Comparison of ENCODE assay signal across 8 cellular contexts in the genomic region with DNA sequence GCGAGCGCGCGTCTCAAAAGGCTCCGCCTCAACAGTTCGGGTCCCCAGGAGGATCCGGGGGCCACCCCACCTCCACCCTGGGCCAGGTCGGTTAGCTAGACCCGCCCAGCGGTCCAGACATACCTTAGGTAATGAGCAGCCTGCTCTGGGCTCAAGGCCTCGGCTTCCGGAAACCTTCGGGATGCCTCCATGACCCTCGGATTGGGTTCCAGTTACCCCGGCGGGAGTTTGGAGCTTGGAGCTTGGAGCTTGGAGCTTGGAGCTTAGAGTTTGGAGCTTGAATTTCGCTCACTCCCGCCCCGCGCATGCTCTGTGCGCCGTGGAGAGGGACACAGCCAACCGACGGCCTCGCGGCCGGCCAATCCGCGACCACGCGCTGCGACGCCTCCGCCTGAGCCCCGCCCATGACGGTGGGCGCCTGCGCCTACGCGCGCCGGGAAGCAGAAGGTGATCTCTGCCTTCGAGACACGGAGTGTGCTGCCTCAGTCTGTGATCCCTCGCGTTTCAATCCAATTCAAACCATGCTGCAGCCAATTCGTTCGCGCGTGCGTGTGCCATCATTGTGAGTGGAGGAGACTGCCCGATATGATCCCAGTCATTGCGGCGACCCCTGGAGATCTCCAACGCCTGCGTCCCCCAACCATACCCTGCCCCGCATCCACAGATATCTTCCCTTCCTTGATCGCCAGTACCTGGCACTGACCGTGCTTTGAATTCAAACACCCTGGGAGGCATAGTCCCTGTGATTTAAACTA. TPM values are rescaled to one million over a fixed set of nuclear protein-coding genes. Genes with fewer than 3 reads are reported as not detected.
DNase-seq lines count a peak whose midpoint lies in the region; ATAC-seq lines count a peak whose summit lies in the region.

A gene with protein sequence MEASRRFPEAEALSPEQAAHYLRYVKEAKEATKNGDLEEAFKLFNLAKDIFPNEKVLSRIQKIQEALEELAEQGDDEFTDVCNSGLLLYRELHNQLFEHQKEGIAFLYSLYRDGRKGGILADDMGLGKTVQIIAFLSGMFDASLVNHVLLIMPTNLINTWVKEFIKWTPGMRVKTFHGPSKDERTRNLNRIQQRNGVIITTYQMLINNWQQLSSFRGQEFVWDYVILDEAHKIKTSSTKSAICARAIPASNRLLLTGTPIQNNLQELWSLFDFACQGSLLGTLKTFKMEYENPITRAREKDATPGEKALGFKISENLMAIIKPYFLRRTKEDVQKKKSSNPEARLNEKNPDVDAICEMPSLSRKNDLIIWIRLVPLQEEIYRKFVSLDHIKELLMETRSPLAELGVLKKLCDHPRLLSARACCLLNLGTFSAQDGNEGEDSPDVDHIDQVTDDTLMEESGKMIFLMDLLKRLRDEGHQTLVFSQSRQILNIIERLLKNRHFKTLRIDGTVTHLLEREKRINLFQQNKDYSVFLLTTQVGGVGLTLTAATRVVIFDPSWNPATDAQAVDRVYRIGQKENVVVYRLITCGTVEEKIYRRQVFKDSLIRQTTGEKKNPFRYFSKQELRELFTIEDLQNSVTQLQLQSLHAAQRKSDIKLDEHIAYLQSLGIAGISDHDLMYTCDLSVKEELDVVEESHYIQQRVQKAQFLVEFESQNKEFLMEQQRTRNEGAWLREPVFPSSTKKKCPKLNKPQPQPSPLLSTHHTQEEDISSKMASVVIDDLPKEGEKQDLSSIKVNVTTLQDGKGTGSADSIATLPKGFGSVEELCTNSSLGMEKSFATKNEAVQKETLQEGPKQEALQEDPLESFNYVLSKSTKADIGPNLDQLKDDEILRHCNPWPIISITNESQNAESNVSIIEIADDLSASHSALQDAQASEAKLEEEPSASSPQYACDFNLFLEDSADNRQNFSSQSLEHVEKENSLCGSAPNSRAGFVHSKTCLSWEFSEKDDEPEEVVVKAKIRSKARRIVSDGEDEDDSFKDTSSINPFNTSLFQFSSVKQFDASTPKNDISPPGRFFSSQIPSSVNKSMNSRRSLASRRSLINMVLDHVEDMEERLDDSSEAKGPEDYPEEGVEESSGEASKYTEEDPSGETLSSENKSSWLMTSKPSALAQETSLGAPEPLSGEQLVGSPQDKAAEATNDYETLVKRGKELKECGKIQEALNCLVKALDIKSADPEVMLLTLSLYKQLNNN (minus strand): TSS at position 307 of the 755 bp plus-strand sequence. CDS start 116 bp downstream, at position 191.

- no peaks in the 10 kb centered on the region for H3K27me3 Mint-ChIP-seq in IgD-negative memory B cell
- no peaks in the 10 kb centered on the region for H3K27me3 Mint-ChIP-seq in naive thymus-derived CD8-positive, alpha-beta T cell
- no peaks in the 10 kb centered on the region for H3K27me3 Mint-ChIP-seq in stimulated activated memory B cell treated with anti-CD40 and anti-IgM and Interleukin-4, amounts not matched to agents 10 μg/mL and 1 μg/mL and 100 μg/mL, for 72 hours

- H3K27ac Mint-ChIP-seq in IgD-negative memory B cell = no peak within 1 kb of the TSS
- H3K27ac Mint-ChIP-seq in naive thymus-derived CD8-positive, alpha-beta T cell = peak within 1 kb of the TSS in 8 of 10 donors; percentile 24 to 95 (median 65)
- H3K27ac Mint-ChIP-seq in stimulated activated memory B cell treated with anti-CD40 and anti-IgM and Interleukin-4, amounts not matched to agents 10 μg/mL and 1 μg/mL and 100 μg/mL, for 72 hours = no peak within 1 kb of the TSS

- ATAC-seq in GM21576 (IDR thresholded peaks at IDR 0.05; ENCODE audit: unreplicated experiment) = peak; percentile 98
- peak; percentile 98 to 99 for ATAC-seq in naive thymus-derived CD8-positive, alpha-beta T cell
- peak; percentile 99 for ATAC-seq in stimulated activated memory B cell treated with anti-CD40 and anti-IgM and Interleukin-4, amounts not matched to agents 10 μg/mL and 1 μg/mL and 100 μg/mL, for 72 hours

- DNase-seq in DMS53 (lab: John Stamatoyannopoulos, UW) (peak; percentile 96), RKO (ENCODE audit: low spot score) (peak; percentile 87), activated T-helper 1 cell treated with Interleukin-2 at 50 U/mL for 16 hours (ENCODE audit: low read depth) (peak; percentile 76), fibroblast of gingiva (ENCODE audit: low read depth) (peak; percentile 83)
- DNase-seq in naive thymus-derived CD8-positive, alpha-beta T cell = peak; percentile 62 to 89 (median 78)

- H3K36me3 Mint-ChIP-seq in IgD-negative memory B cell = no peaks in the 10 kb centered on the region
- no peaks in the 10 kb centered on the region for H3K36me3 Mint-ChIP-seq in naive thymus-derived CD8-positive, alpha-beta T cell
- H3K36me3 Mint-ChIP-seq in stimulated activated memory B cell treated with anti-CD40 and anti-IgM and Interleukin-4, amounts not matched to agents 10 μg/mL and 1 μg/mL and 100 μg/mL, for 72 hours = peaks cover 6% of the 10 kb centered on the region

- peak within 1 kb of the TSS; percentile 60 to 87 (median 81) for H3K4me3 Mint-ChIP-seq in IgD-negative memory B cell
- peak within 1 kb of the TSS; percentile 49 to 83 (median 76) for H3K4me3 Mint-ChIP-seq in naive thymus-derived CD8-positive, alpha-beta T cell
- H3K4me3 Mint-ChIP-seq in stimulated activated memory B cell treated with anti-CD40 and anti-IgM and Interleukin-4, amounts not matched to agents 10 μg/mL and 1 μg/mL and 100 μg/mL, for 72 hours = peak within 1 kb of the TSS; percentile 73

- POLR2A ChIA-PET in naive thymus-derived CD8-positive, alpha-beta T cell (lab: Charles Lee) = interaction anchor here (0.7 to 1.0 kb wide), 2 partner anchors 38 to 221 kb away, joined by 4 to 6 read pairs; partner anchors contain the start of gene RPS4X

- no peaks in the 10 kb centered on the region for H3K9me3 Mint-ChIP-seq in IgD-negative memory B cell
- H3K9me3 Mint-ChIP-seq in naive thymus-derived CD8-positive, alpha-beta T cell = no peaks in the 10 kb centered on the region
- H3K9me3 Mint-ChIP-seq in stimulated activated memory B cell treated with anti-CD40 and anti-IgM and Interleukin-4, amounts not matched to agents 10 μg/mL and 1 μg/mL and 100 μg/mL, for 72 hours = peaks cover 2% of the 10 kb centered on the region

- peaks cover 0 to 5% (median 3%) of the 10 kb centered on the region in 3 donors for H3K4me1 Mint-ChIP-seq in IgD-negative memory B cell
- peaks cover 0 to 6% (median 2%) of the 10 kb centered on the region in 4 donors for H3K4me1 Mint-ChIP-seq in naive thymus-derived CD8-positive, alpha-beta T cell
- no peaks in the 10 kb centered on the region for H3K4me1 Mint-ChIP-seq in stimulated activated memory B cell treated with anti-CD40 and anti-IgM and Interleukin-4, amounts not matched to agents 10 μg/mL and 1 μg/mL and 100 μg/mL, for 72 hours

RNA-seq across cellular contexts. Expression of the gene that starts here (rescaled TPM):
- 0.15 TPM for polyA plus RNA-seq in IgD-negative memory B cell
- under 1 TPM; 0.22 to 0.26 TPM for total RNA-seq in naive thymus-derived CD8-positive, alpha-beta T cell
- under 1 TPM; 0.24 to 0.51 (median 0.38) TPM for polyA plus RNA-seq in naive thymus-derived CD8-positive, alpha-beta T cell

Comparison
In these comparisons a context has a peak if more than half of its experiments do, and no peak if none do; other contexts are left out.
1. Peak in every context shown above with its lines: DNase-seq and ATAC-seq.
2. Peak in DNase-seq and ATAC-seq in naive thymus-derived CD8-positive, alpha-beta T cell; RNA of the gene not detected or under 1 TPM.
3. H3K27ac Mint-ChIP-seq: peak in naive thymus-derived CD8-positive, alpha-beta T cell (8 of 10); none in IgD-negative memory B cell (0 of 3) and stimulated activated memory B cell treated with anti-CD40 and anti-IgM and Interleukin-4, amounts not matched to agents 10 μg/mL and 1 μg/mL and 100 μg/mL, for 72 hours (single experiment).